Comparison of ENCODE assay signal across 21 cellular contexts in the genomic region with DNA sequence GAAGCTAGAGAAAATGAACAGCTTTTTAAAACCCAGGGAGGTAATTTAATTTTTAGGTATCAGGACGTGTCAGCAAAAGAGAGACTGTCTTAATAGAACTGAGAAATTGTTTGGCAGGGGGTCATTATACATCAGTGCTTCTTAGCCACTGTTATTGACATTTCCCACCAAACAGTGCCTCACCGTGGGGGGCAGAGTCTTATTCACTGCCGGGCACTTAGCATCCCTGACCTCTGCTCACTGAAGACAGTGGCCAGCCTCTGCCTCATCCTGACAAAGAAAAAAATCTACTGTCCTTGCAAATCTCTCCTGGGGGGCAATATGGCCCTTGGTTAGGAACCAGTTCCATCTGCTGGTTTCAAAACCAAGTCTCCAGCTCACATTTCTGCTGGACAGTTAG.
"Had no signal": no experiment of that assay in that cellular context is flagged by ENCODE, and none has a peak within 500 bp of the region (broad histone marks: within the 10 kb centered on the region; RNA-seq: fewer than 3 reads in every experiment).

No MANE protein-coding gene starts in this region.

- H3K4me3 Mint-ChIP-seq: effector memory CD8-positive, alpha-beta T cell; natural killer cell; stimulated activated naive CD8-positive, alpha-beta T cell treated with anti-CD3 and anti-CD28 coated beads, Interleukin-15, amount 100 ng/mL, for 72 hours; type B pancreatic cell had no signal

- ATAC-seq: effector memory CD8-positive, alpha-beta T cell; left ventricle myocardium superior; lower lobe of right lung; natural killer cell; sciatic nerve; stimulated activated naive CD8-positive, alpha-beta T cell treated with anti-CD3 and anti-CD28 coated beads, Interleukin-15, amount 100 ng/mL, for 72 hours had no signal

- FAIRE-seq: frontal cortex, keratinocyte had no signal

- H3K4me1 ChIP-seq: lower lobe of right lung, prostate gland, right atrium auricular region, tibial artery had no signal

- H3K27ac Mint-ChIP-seq: effector memory CD8-positive, alpha-beta T cell; natural killer cell; stimulated activated naive CD8-positive, alpha-beta T cell treated with anti-CD3 and anti-CD28 coated beads, Interleukin-15, amount 100 ng/mL, for 72 hours; type B pancreatic cell had no signal

- H3K36me3 Mint-ChIP-seq: natural killer cell, type B pancreatic cell had no signal

- H3K27ac ChIP-seq: lower lobe of right lung, prostate gland, right atrium auricular region, tibial artery had no signal

- DNase-seq: cortex of kidney; effector memory CD8-positive, alpha-beta T cell; hypothalamus; left ventricle myocardium superior; lower lobe of right lung; natural killer cell; nucleus accumbens; stimulated activated CD4-positive, alpha-beta T cell treated with anti-CD3 and anti-CD28 coated beads, Interleukin-12 subunit alpha, Interleukin-12 subunit beta, amount 100 ng/mL, for 4 hours; stimulated activated CD4-positive, alpha-beta T cell treated with anti-CD3 and anti-CD28 coated beads, Interleukin-1b, Interleukin-23, amount 100 ng/mL, for 48 hours; stimulated activated CD4-positive, alpha-beta T cell treated with anti-CD3 and anti-CD28 coated beads, Interleukin-4, amount 100 ng/mL, for 1 hour; stimulated activated CD8-positive, alpha-beta memory T cell treated with anti-CD3 and anti-CD28 coated beads, Interleukin-4, amount 100 ng/mL, for 48 hours; stimulated activated naive CD4-positive, alpha-beta T cell; stimulated activated naive CD8-positive, alpha-beta T cell treated with anti-CD3 and anti-CD28 coated beads, Interleukin-15, amount 100 ng/mL, for 72 hours; tibial artery had no signal

- H3K27me3 ChIP-seq: right atrium auricular region had no signal

- H3K4me2 ChIP-seq: smooth muscle cell had no signal

- H3K4me3 ChIP-seq: lower lobe of right lung, prostate gland, right atrium auricular region, smooth muscle cell, tibial artery had no signal

- H3K9me3 Mint-ChIP-seq: effector memory CD8-positive, alpha-beta T cell; natural killer cell; type B pancreatic cell had no signal

- H3K27me3 Mint-ChIP-seq: effector memory CD8-positive, alpha-beta T cell; stimulated activated naive CD8-positive, alpha-beta T cell treated with anti-CD3 and anti-CD28 coated beads, Interleukin-15, amount 100 ng/mL, for 72 hours had no signal

- H3K36me3 ChIP-seq: lower lobe of right lung, prostate gland, right atrium auricular region, tibial artery had no signal

- H3K9me3 ChIP-seq: lower lobe of right lung, prostate gland, right atrium auricular region, tibial artery had no signal
